ENCODE assay signal across 11 cellular contexts in genomic region chr18:76708727-76709353, GRCh38.
DNase-seq lines count a peak whose midpoint lies in the region; ATAC-seq and TF ChIP-seq lines count a peak whose summit lies in the region.
"Had no signal": no experiment of that assay in that cellular context is flagged by ENCODE, and none has a peak within 500 bp of the region (broad histone marks: within the 10 kb centered on the region; RNA-seq: fewer than 3 reads in every experiment).

No MANE protein-coding gene starts in this region.

- H3K4me1 Mint-ChIP-seq in neural progenitor cell: peaks cover 19% of the 10 kb centered on the region

- H3K9me3 ChIP-seq in SU-DHL-6 (ENCODE audit: insufficient read depth, low read length) (no peaks in the 10 kb centered on the region), neural progenitor cell (ENCODE audit: low read depth) (no peaks in the 10 kb centered on the region), uterus (no peaks in the 10 kb centered on the region)
- H3K9me3 ChIP-seq: SJSA1 had no signal

- peaks cover 10% of the 10 kb centered on the region for H3K4me1 ChIP-seq in neural progenitor cell
- no peaks in the 10 kb centered on the region for H3K4me1 ChIP-seq in uterus

- intact Hi-C loops in uterus (cut with DNase I; ENCODE audit: low total_unique reads): loop anchor here (5.0 kb wide), 1 partner anchor 312 kb away; no protein-coding TSS in a partner anchor

- no peaks in the 10 kb centered on the region for H4K20me1 ChIP-seq in SU-DHL-6 (ENCODE audit: low read depth, low read length)
- no peaks in the 10 kb centered on the region for H4K20me1 ChIP-seq in neural progenitor cell (ENCODE audit: low read depth)

- H3K4me3 ChIP-seq in SU-DHL-6 (ENCODE audit: insufficient read depth, low read length, poor library complexity, severe bottlenecking) (no peak overlapping the region), neural progenitor cell (no peak overlapping the region), uterus (no peak overlapping the region)
- H3K4me3 ChIP-seq: SJSA1 had no signal

- ATAC-seq in HG02623 (IDR thresholded peaks at IDR 0.05; ENCODE audit: unreplicated experiment): no peak

- H3K4me2 ChIP-seq in SU-DHL-6 (ENCODE audit: low read depth, low read length, poor library complexity, severe bottlenecking) (no peak overlapping the region), neural progenitor cell (no peak overlapping the region)

- H3K4me3 Mint-ChIP-seq in neural progenitor cell: no peak overlapping the region

- H3K27me3 ChIP-seq in SU-DHL-6 (ENCODE audit: low read length) (no peaks in the 10 kb centered on the region), neural progenitor cell (no peaks in the 10 kb centered on the region), uterus (no peaks in the 10 kb centered on the region)
- H3K27me3 ChIP-seq: SJSA1 had no signal

- H3K27ac ChIP-seq in SU-DHL-6 (ENCODE audit: low read depth, low read length) (no peak overlapping the region), neural progenitor cell (no peak overlapping the region), uterus (peak overlapping the region; percentile 87 to 92)
- H3K27ac ChIP-seq: SJSA1 had no signal

- no peak overlapping the region for H3K9ac ChIP-seq in SU-DHL-6 (ENCODE audit: low read length)
- no peak overlapping the region for H3K9ac ChIP-seq in neural progenitor cell

- no peaks in the 10 kb centered on the region for H3K36me3 Mint-ChIP-seq in neural progenitor cell
- H3K36me3 Mint-ChIP-seq: CD8-positive, alpha-beta memory T cell had no signal

- DNase-seq in activated CD8-positive, alpha-beta memory T cell treated with anti-CD3 and anti-CD28 coated beads for 24 hours: peak; percentile 53
- no peak for DNase-seq in activated CD8-positive, alpha-beta memory T cell treated with anti-CD3 and anti-CD28 coated beads, Interleukin-2, amount 50 U/mL, for 4 hours
- no peak for DNase-seq in neural progenitor cell (ENCODE audit: low spot score)
- no peak for DNase-seq in uterus
- no peak for DNase-seq in DMS53 treated with DMSO at 0.1 percent for 48 hours (lab: John Stamatoyannopoulos, UW; ENCODE audit: unreplicated experiment)
- DNase-seq in COLO668 (lab: John Stamatoyannopoulos, UW; ENCODE audit: unreplicated experiment): no peak
- DNase-seq: KBM-7 had no signal

- no peaks in the 10 kb centered on the region for H3K9me2 ChIP-seq in SU-DHL-6 (replicated peaks; ENCODE audit: insufficient read depth, low read length)

- peaks cover 6% of the 10 kb centered on the region for H3K9me3 Mint-ChIP-seq in neural progenitor cell
- H3K9me3 Mint-ChIP-seq: CD8-positive, alpha-beta memory T cell had no signal

- TF ChIP-seq CTCF in SU-DHL-6 (IDR thresholded peaks at IDR 0.05; ENCODE audit: insufficient read depth, low read length, poor library complexity, severe bottlenecking): no peak
- no peak for TF ChIP-seq CTCF in neural progenitor cell (IDR thresholded peaks at IDR 0.05)
- TF ChIP-seq CTCF in uterus (IDR thresholded peaks at IDR 0.05): no peak

- peaks cover 7% of the 10 kb centered on the region for H3K27me3 Mint-ChIP-seq in neural progenitor cell (ENCODE audit: insufficient read depth, low read depth)

- TF ChIP-seq POLR2A in uterus (IDR thresholded peaks at IDR 0.05): no peak

- peak overlapping the region; percentile 59 for H2AFZ ChIP-seq in SU-DHL-6 (ENCODE audit: low read depth, low read length, severe bottlenecking)
- H2AFZ ChIP-seq in neural progenitor cell (replicated peaks): peak overlapping the region; percentile 58

- no peaks in the 10 kb centered on the region for H3K79me2 ChIP-seq in SU-DHL-6 (ENCODE audit: insufficient read depth, low read length)
- H3K79me2 ChIP-seq in neural progenitor cell (ENCODE audit: low read depth): no peaks in the 10 kb centered on the region

- H3K36me3 ChIP-seq in SU-DHL-6 (ENCODE audit: low read length) (no peaks in the 10 kb centered on the region), neural progenitor cell (no peaks in the 10 kb centered on the region), uterus (no peaks in the 10 kb centered on the region)
- H3K36me3 ChIP-seq: SJSA1 had no signal

- H3K27ac Mint-ChIP-seq in neural progenitor cell: no peak overlapping the region
- H3K27ac Mint-ChIP-seq: CD8-positive, alpha-beta memory T cell had no signal

- H3F3A ChIP-seq in SU-DHL-6 (ENCODE audit: insufficient read depth) (no peaks in the 10 kb centered on the region), neural progenitor cell (ENCODE audit: low read depth) (no peaks in the 10 kb centered on the region)

Comparison
In these comparisons a context has a peak if more than half of its experiments do, and no peak if none do; other contexts are left out.
1. H3K27ac ChIP-seq: peak in uterus (2 of 2); none in SU-DHL-6 (single experiment) and neural progenitor cell (single experiment).